9 cellular contexts compared by ENCODE assay signal in genomic region chr12:8241917-8242622, GRCh38. TPM values are rescaled to one million over a fixed set of nuclear protein-coding genes. Genes with fewer than 3 reads are reported as not detected.
DNase-seq lines count a peak whose midpoint lies in the region; FAIRE-seq and TF ChIP-seq lines count a peak whose summit lies in the region.
"Not testable (repeated sequence)": the region's sequence is repeated elsewhere in the genome, so short reads cannot be mapped to it uniquely, and the experiment has no call there.
"Had no signal": no experiment of that assay in that cellular context is flagged by ENCODE, and none has a peak within 500 bp of the region (broad histone marks: within the 10 kb centered on the region; RNA-seq: fewer than 3 reads in every experiment).

No MANE protein-coding gene starts in this region.

- H3K4me3 Mint-ChIP-seq in activated T-helper 2 cell treated with anti-CD3 and anti-CD28 coated beads, Interferon-gamma antibody, Interleukin-2, Interleukin-4, amounts not matched to agents 10 μg/mL and 5 μg/mL and 100 μg/mL, durations not matched to agents 14 hours and 24 hours and 36 hours (ENCODE audit: low read depth) = peak overlapping the region; percentile 94

- FAIRE-seq in H1 (lab: Jason Lieb, UNC); kidney (lab: Jason Lieb, UNC): not testable (repeated sequence)

- TF ChIP-seq CTCF in SU-DHL-6 (IDR thresholded peaks at IDR 0.05; ENCODE audit: insufficient read depth, low read length, poor library complexity, severe bottlenecking); H1 (IDR thresholded peaks at IDR 0.05; ENCODE audit: control extremely low read depth in 1 of 3, insufficient read depth in 1 of 3, low read depth in 1 of 3, low read length in 3 of 3); kidney (IDR thresholded peaks at IDR 0.05; ENCODE audit: borderline replicate concordance, extremely low read depth, insufficient read depth); parathyroid adenoma (IDR thresholded peaks at IDR 0.05); tibial nerve (IDR thresholded peaks at IDR 0.05): not testable (repeated sequence)

- not testable (repeated sequence) for H3K79me2 ChIP-seq in SU-DHL-6 (ENCODE audit: insufficient read depth, low read length); H1 (ENCODE audit: control insufficient read depth in 1 of 2, insufficient read depth in 2 of 2, low read length in 2 of 2); parathyroid adenoma

- H3F3A ChIP-seq in SU-DHL-6 (ENCODE audit: insufficient read depth) = not testable (repeated sequence)

- not testable (repeated sequence) for H4K5ac ChIP-seq in H1 (ENCODE audit: insufficient read length, low read depth, low read length)

- 0 out of 2 replicates have a peak overlapping the region, but pooled peaks have one; percentile 16 for H2BK5ac ChIP-seq in H1 (ENCODE audit: low read depth, low read length)

- not testable (repeated sequence) for H4K20me1 ChIP-seq in SU-DHL-6 (ENCODE audit: low read depth, low read length); H1 (replicated peaks in 1 of 2; ENCODE audit: control insufficient read depth in 1 of 2, insufficient read depth in 2 of 2, low read length in 2 of 2)

- H3K9me2 ChIP-seq in SU-DHL-6 (replicated peaks; ENCODE audit: insufficient read depth, low read length) = not testable (repeated sequence)

- TF ChIP-seq EP300 in H1 (IDR thresholded peaks at IDR 0.05; ENCODE audit: borderline replicate concordance in 1 of 2, low read depth in 2 of 2, low read length in 2 of 2); tibial nerve (IDR thresholded peaks at IDR 0.05): not testable (repeated sequence)

- H2BK120ac ChIP-seq in H1 (replicated peaks; ENCODE audit: low read depth, low read length) = not testable (repeated sequence)

- CTCF ChIA-PET in H1 (lab: Charles Lee; ENCODE audit: partially characterized antibody) = not testable (repeated sequence)

- not testable (repeated sequence) for H4K8ac ChIP-seq in H1 (ENCODE audit: extremely low read depth, insufficient read depth, low read length)

- peak overlapping the region; percentile 24 for H3K4me2 ChIP-seq in SU-DHL-6 (ENCODE audit: low read depth, low read length, poor library complexity, severe bottlenecking)
- H3K4me2 ChIP-seq in H1 (ENCODE audit: insufficient read depth in 1 of 2, low read depth in 2 of 2, low read length in 2 of 2) = peak overlapping the region; percentile 68 to 69
- H3K4me2 ChIP-seq in parathyroid adenoma (ENCODE audit: low read length) = peak overlapping the region; percentile 71

- H3K18ac ChIP-seq in H1 (ENCODE audit: extremely low read depth, low read length) = not testable (repeated sequence)

- not testable (repeated sequence) for TF ChIP-seq RAD21 in H1 (IDR thresholded peaks at IDR 0.05 in 1 of 2, conservative IDR thresholded peaks at IDR 0.05 in 1 of 2; ENCODE audit: low read depth in 2 of 2, low read length in 2 of 2)

- H3K27me3 Mint-ChIP-seq in activated T-helper 2 cell treated with anti-CD3 and anti-CD28 coated beads, Interferon-gamma antibody, Interleukin-2, Interleukin-4, amounts not matched to agents 10 μg/mL and 5 μg/mL and 100 μg/mL, durations not matched to agents 14 hours and 24 hours and 36 hours (ENCODE audit: low read depth) = not testable (repeated sequence)

- not testable (repeated sequence) for H3K9ac ChIP-seq in SU-DHL-6 (ENCODE audit: low read length)
- H3K9ac ChIP-seq in H1 (replicated peaks in 1 of 4; ENCODE audit: extremely low read depth in 1 of 4, low read depth in 3 of 4, low read length in 3 of 4) = peak overlapping the region in 3 of 4 experiments; percentile 28 to 64 (median 48); a peak in 5 of 7 replicates
- H3K9ac ChIP-seq in kidney (ENCODE audit: low read length in 2 of 2) = peak overlapping the region in 1 of 2 donors; percentile 51
- H3K9ac ChIP-seq in parathyroid adenoma = peak overlapping the region; percentile 67

- H3K4me1 ChIP-seq in H1 (replicated peaks in 1 of 4; ENCODE audit: control insufficient read depth in 3 of 4, insufficient read depth in 4 of 4, low read length in 3 of 4); kidney (ENCODE audit: control insufficient read depth in 1 of 2, insufficient read depth in 1 of 2, low read depth in 1 of 2, low read length in 2 of 2); parathyroid adenoma; tibial nerve: not testable (repeated sequence)

- H3K36me3 Mint-ChIP-seq in activated T-helper 2 cell treated with anti-CD3 and anti-CD28 coated beads, Interferon-gamma antibody, Interleukin-2, Interleukin-4, amounts not matched to agents 10 μg/mL and 5 μg/mL and 100 μg/mL, durations not matched to agents 14 hours and 24 hours and 36 hours (ENCODE audit: low read depth) = not testable (repeated sequence)

- H4K91ac ChIP-seq in H1 (replicated peaks; ENCODE audit: insufficient read length, low read length) = not testable (repeated sequence)

- H3K9me3 ChIP-seq in MG63; SU-DHL-6 (ENCODE audit: insufficient read depth, low read length); H1 (ENCODE audit: insufficient read depth in 2 of 2, low read depth in 1 of 2, low read length in 1 of 2); kidney (ENCODE audit: control insufficient read depth in 1 of 2, low read length in 2 of 2); parathyroid adenoma (ENCODE audit: control insufficient read depth, low read length); tibial nerve: not testable (repeated sequence)

- H3K79me1 ChIP-seq in H1 (ENCODE audit: low read depth, low read length) = not testable (repeated sequence)

- 4% methylated on average over 8 of the region's 20 CpGs; no CpG with 5 or more reads in 1 of the 2 experiments for whole genome bisulfite sequencing in H1 (ENCODE audit: extremely low coverage in 1 of 2, insufficient coverage in 1 of 2, insufficient read length in 1 of 2, insufficient replicate concordance in 2 of 2, low coverage in 1 of 2, low lambda C conversion rate in 2 of 2, missing lambda C conversion rate in 1 of 2), 2 experiments
- WGBS in tibial nerve, 2 donors = 5 to 7% methylated on average over 19 to 20 of the region's 20 CpGs

- POLR2A ChIA-PET in H1 (lab: Charles Lee; ENCODE audit: partially characterized antibody) = not testable (repeated sequence)

- not testable (repeated sequence) for H3K23ac ChIP-seq in H1 (ENCODE audit: insufficient read length)

- H3K27ac Mint-ChIP-seq in activated T-helper 2 cell treated with anti-CD3 and anti-CD28 coated beads, Interferon-gamma antibody, Interleukin-2, Interleukin-4, amounts not matched to agents 10 μg/mL and 5 μg/mL and 100 μg/mL, durations not matched to agents 14 hours and 24 hours and 36 hours = peak overlapping the region; percentile 69

- not testable (repeated sequence) for H3K9me3 Mint-ChIP-seq in activated T-helper 2 cell treated with anti-CD3 and anti-CD28 coated beads, Interferon-gamma antibody, Interleukin-2, Interleukin-4, amounts not matched to agents 10 μg/mL and 5 μg/mL and 100 μg/mL, durations not matched to agents 14 hours and 24 hours and 36 hours

- H3K4me3 ChIP-seq in MG63 (peak overlapping the region; percentile 88), H1 (ENCODE audit: extremely low read depth in 1 of 4, insufficient read depth in 2 of 4, low read depth in 3 of 4, low read length in 4 of 4) (peak overlapping the region; percentile 42 to 78 (median 55)), kidney (ENCODE audit: low read length in 2 of 2) (peak overlapping the region; percentile 71 to 73), parathyroid adenoma (ENCODE audit: low read depth, low read length) (peak overlapping the region; percentile 79), tibial nerve (peak overlapping the region; percentile 49 to 74 (median 68))
- not testable (repeated sequence) for H3K4me3 ChIP-seq in SU-DHL-6 (ENCODE audit: insufficient read depth, low read length, poor library complexity, severe bottlenecking)

- not testable (repeated sequence) for H3K27ac ChIP-seq in SU-DHL-6 (ENCODE audit: low read depth, low read length); H1 (ENCODE audit: low read depth, low read length)
- H3K27ac ChIP-seq in kidney (ENCODE audit: low read depth in 2 of 2, low read length in 2 of 2) (peak overlapping the region; percentile 37 to 43), parathyroid adenoma (peak overlapping the region; percentile 51), tibial nerve (peak overlapping the region; percentile 1 to 95 (median 85))

- not testable (repeated sequence) for H3K36me3 ChIP-seq in MG63; SU-DHL-6 (ENCODE audit: low read length); H1 (ENCODE audit: control insufficient read depth in 2 of 4, insufficient read depth in 4 of 4, low read length in 3 of 4); kidney (ENCODE audit: control insufficient read depth in 1 of 2, insufficient read depth in 2 of 2, low read length in 2 of 2); parathyroid adenoma (ENCODE audit: control insufficient read depth, insufficient read depth, low read length); tibial nerve

- H3K23me2 ChIP-seq in H1 (ENCODE audit: low read depth, low read length) = not testable (repeated sequence)

- H3K56ac ChIP-seq in H1 (replicated peaks; ENCODE audit: insufficient read length, low read depth, low read length) = not testable (repeated sequence)

- not testable (repeated sequence) for TF ChIP-seq POLR2A in H1 (IDR thresholded peaks at IDR 0.05; ENCODE audit: control extremely low read depth in 1 of 2, low read depth in 2 of 2, low read length in 2 of 2); tibial nerve (IDR thresholded peaks at IDR 0.05)

- not testable (repeated sequence) for H2BK15ac ChIP-seq in H1 (ENCODE audit: low read length)

- not testable (repeated sequence) for H2BK12ac ChIP-seq in H1 (ENCODE audit: low read depth, low read length)

- H2AK5ac ChIP-seq in H1 (ENCODE audit: low read depth, low read length) = not testable (repeated sequence)

- intact Hi-C loops in activated T-helper 2 cell treated with anti-CD3 and anti-CD28 coated beads, Interferon-gamma antibody, Interleukin-2, Interleukin-4, amounts not matched to agents 10 μg/mL and 5 μg/mL and 100 μg/mL, durations not matched to agents 14 hours and 24 hours and 36 hours (cut with micrococcal nuclease) = loop anchor here (2.0 to 10.0 kb wide), 2 partner anchors 157 to 215 kb away; partner anchors contain the start of gene NECAP1
- intact Hi-C loops in kidney (cut with DNase I) = not testable (repeated sequence)

- not testable (repeated sequence) for H3K14ac ChIP-seq in H1 (ENCODE audit: insufficient read length)

- H2AFZ ChIP-seq in SU-DHL-6 (ENCODE audit: low read depth, low read length, severe bottlenecking) = not testable (repeated sequence)
- H2AFZ ChIP-seq in H1 (ENCODE audit: low read length) = 0 out of 2 replicates have a peak overlapping the region, but pooled peaks have one; percentile 66
- peak overlapping the region; percentile 86 for H2AFZ ChIP-seq in parathyroid adenoma

- not testable (repeated sequence) for H3K27me3 ChIP-seq in MG63; SU-DHL-6 (ENCODE audit: low read length); H1 (replicated peaks in 1 of 4; ENCODE audit: control insufficient read depth in 3 of 4, extremely low read depth in 1 of 4, insufficient read depth in 3 of 4, low read length in 3 of 4); parathyroid adenoma (ENCODE audit: control insufficient read depth, insufficient read depth, low read length); tibial nerve

- DNase-seq in EL (peak; percentile 64), MG63 (peak; percentile 52)
- DNase-seq in activated T-helper 2 cell treated with anti-CD3 and anti-CD28 coated beads, Interferon-gamma antibody, Interleukin-2, Interleukin-4, amounts not matched to agents 10 μg/mL and 5 μg/mL and 100 μg/mL, durations not matched to agents 14 hours and 24 hours and 36 hours (ENCODE audit: low spot score) = peak; percentile 15
- not testable (repeated sequence) for DNase-seq in H1 (ENCODE audit: low read depth in 1 of 2, low spot score in 2 of 2); kidney; tibial nerve (ENCODE audit: low spot score in 2 of 2)

- not testable (repeated sequence) for H2BK20ac ChIP-seq in H1 (ENCODE audit: low read length)

- H3K4ac ChIP-seq in H1 (replicated peaks; ENCODE audit: insufficient read length, low read depth, low read length) = not testable (repeated sequence)

- peaks cover 16% of the 10 kb centered on the region for H3K4me1 Mint-ChIP-seq in activated T-helper 2 cell treated with anti-CD3 and anti-CD28 coated beads, Interferon-gamma antibody, Interleukin-2, Interleukin-4, amounts not matched to agents 10 μg/mL and 5 μg/mL and 100 μg/mL, durations not matched to agents 14 hours and 24 hours and 36 hours (ENCODE audit: low read depth)

RNA-seq across cellular contexts. Expression of gene FAM90A1, which starts 14.7 kb away (rescaled TPM):
- total RNA-seq in MG63 (2014; rRNA removed; shearing (Covaris generic); ENCODE audit: low replicate concordance) = 0.07 and 0.43 TPM in 2 replicates
- 0.14 and 0.25 TPM in 2 replicates for total RNA-seq in activated T-helper 2 cell treated with anti-CD3 and anti-CD28 coated beads, Interferon-gamma antibody, Interleukin-2, Interleukin-4, amounts not matched to agents 10 μg/mL and 5 μg/mL and 100 μg/mL, durations not matched to agents 14 hours and 24 hours and 36 hours
- total RNA-seq in H1 (2021; fragmentation: NEBNext Ultra II Directional; extraction: Animal tissue kit (Norgen Biotek cat#: 25700)) = 0.13 TPM in 1 of 2 replicates, not detected in the other
- 0.21 and 0.52 TPM in 2 replicates for polyA plus RNA-seq in H1 (2011; rRNA removed)
- polyA plus RNA-seq in H1 (2011; cell fraction: cytosol; rRNA removed) = 0.30 TPM
- polyA plus RNA-seq in H1 (2011; cell fraction: nucleus; rRNA removed) = 0.57 TPM
- polyA plus RNA-seq in H1 (2012, experiment 1 of 2) = 0.16 to 0.49 TPM (median 0.24 TPM) in 4 replicates
- polyA plus RNA-seq in H1 (2012, experiment 2 of 2) = not detected
- polyA plus RNA-seq in H1 (2013, experiment 1 of 2) = 0.14 TPM
- polyA plus RNA-seq in H1 (2013, experiment 2 of 2) = 0.13 TPM
- polyA minus RNA-seq in H1 (2011; rRNA and poly(A)+ RNA removed) = 0.06 TPM in 1 of 2 replicates, not detected in the other
- polyA minus RNA-seq in H1 (2011; cell fraction: cytosol; rRNA and poly(A)+ RNA removed) = not detected
- 0.70 TPM for polyA minus RNA-seq in H1 (2011; cell fraction: nucleus; rRNA and poly(A)+ RNA removed)
- 0.54 TPM for total RNA-seq in kidney
- polyA plus RNA-seq in kidney (ENCODE audit: insufficient read depth, low read depth, low replicate concordance) = 0.80 TPM
- under 1 TPM in 1 of 4 donors, not detected in 3; 0.21 TPM for total RNA-seq in tibial nerve
- total RNA-seq: temporal lobe had no signal
